Comparison of ENCODE assay signal across 1 cellular context in the genomic region with DNA sequence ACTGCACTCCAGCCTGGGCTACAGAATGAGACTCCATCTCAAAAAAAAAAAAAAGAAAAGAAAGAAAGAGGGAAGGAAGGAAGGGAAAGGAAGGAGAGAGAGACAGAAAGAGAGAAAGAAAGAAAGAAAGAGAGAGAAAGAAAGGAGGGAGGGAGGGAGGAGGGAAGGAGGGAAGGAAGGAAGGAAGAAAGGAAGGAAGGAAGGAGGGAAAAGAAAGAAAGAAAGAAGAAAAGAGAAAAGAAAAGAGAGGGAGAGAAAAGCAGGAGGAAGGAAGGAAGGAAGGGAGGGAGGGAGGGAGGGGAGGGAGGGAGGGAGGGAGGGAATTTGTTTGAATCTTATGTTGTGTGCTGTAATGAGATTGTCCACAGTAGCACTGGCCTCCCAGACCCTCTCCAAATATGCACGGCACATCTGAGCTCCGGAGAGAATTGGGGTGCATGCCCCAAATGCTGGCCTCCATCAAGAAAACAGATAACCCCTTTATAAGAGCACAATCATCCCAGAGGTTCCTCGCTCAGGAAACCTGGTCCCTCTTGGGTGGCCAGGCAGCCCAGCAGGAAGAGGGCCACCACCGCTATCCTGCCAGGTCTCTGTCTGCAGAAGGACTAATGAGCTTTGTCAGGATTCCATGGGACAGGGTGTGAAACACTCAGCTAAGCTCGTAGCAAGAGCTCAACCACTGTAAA.
TF ChIP-seq lines count a peak whose summit lies in the region.

No MANE protein-coding gene starts in this region.

TF ChIP-seq in K562, 482 proteins besides CTCF, POLR2A, EP300 and RAD21 (continued from another document and continues in another):
- TF ChIP-seq CREB3L1 (IDR thresholded peaks at IDR 0.05; ENCODE audit: borderline replicate concordance, low read depth) (no peak), RERE (CRISPR knock-in tag; IDR thresholded peaks at IDR 0.05; ENCODE audit: borderline replicate concordance) (no peak), PML (IDR thresholded peaks at IDR 0.05; ENCODE audit: low read length) (no peak), MIER1 (IDR thresholded peaks at IDR 0.05; ENCODE audit: low read depth) (peak; percentile 65; the same call in 1 of the 2 replicates), HDAC6 (IDR thresholded peaks at IDR 0.05; ENCODE audit: low read depth, low read length) (no peak), SRSF1 (IDR thresholded peaks at IDR 0.05; ENCODE audit: low read depth, low read length) (no peak), NR1H2 (CRISPR knock-in tag; IDR thresholded peaks at IDR 0.05) (no peak), PATZ1 (CRISPR knock-in tag; IDR thresholded peaks at IDR 0.05; ENCODE audit: borderline replicate concordance) (no peak), POLR2H (tag; IDR thresholded peaks at IDR 0.05; ENCODE audit: low read depth) (no peak), USF2 (CRISPR knock-in tag; IDR thresholded peaks at IDR 0.05) (no peak), MLLT1 (IDR thresholded peaks at IDR 0.05) (peak in 1 of 2 experiments; percentile 44; a peak in 1 of 4 replicates), ZNF57 (CRISPR knock-in tag; IDR thresholded peaks at IDR 0.05) (no peak), NR3C1 (CRISPR knock-in tag; IDR thresholded peaks at IDR 0.05) (no peak), ZNF175 (CRISPR knock-in tag; IDR thresholded peaks at IDR 0.05; ENCODE audit: low read depth) (no peak), SAP30 (IDR thresholded peaks at IDR 0.05; ENCODE audit: borderline replicate concordance, insufficient read depth, low read depth, low read length, poor library complexity, severe bottlenecking) (no peak), ELF2 (CRISPR knock-in tag; IDR thresholded peaks at IDR 0.05) (no peak), PHB2 (IDR thresholded peaks at IDR 0.05; ENCODE audit: low read depth) (0 out of 2 replicates have a peak, but pooled peaks have one; percentile 5), SMARCB1 (IDR thresholded peaks at IDR 0.05; ENCODE audit: insufficient read length, low read depth) (no peak), RBM22 (IDR thresholded peaks at IDR 0.05; ENCODE audit: low read depth, low read length, poor library complexity, severe bottlenecking) (no peak)
- TF ChIP-seq, protein P1, sequence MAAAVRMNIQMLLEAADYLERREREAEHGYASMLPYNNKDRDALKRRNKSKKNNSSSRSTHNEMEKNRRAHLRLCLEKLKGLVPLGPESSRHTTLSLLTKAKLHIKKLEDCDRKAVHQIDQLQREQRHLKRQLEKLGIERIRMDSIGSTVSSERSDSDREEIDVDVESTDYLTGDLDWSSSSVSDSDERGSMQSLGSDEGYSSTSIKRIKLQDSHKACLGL (CRISPR knock-in tag; IDR thresholded peaks at IDR 0.05; ENCODE audit: borderline replicate concordance, poor library complexity, severe bottlenecking), result no peak
- TF ChIP-seq, protein P2, sequence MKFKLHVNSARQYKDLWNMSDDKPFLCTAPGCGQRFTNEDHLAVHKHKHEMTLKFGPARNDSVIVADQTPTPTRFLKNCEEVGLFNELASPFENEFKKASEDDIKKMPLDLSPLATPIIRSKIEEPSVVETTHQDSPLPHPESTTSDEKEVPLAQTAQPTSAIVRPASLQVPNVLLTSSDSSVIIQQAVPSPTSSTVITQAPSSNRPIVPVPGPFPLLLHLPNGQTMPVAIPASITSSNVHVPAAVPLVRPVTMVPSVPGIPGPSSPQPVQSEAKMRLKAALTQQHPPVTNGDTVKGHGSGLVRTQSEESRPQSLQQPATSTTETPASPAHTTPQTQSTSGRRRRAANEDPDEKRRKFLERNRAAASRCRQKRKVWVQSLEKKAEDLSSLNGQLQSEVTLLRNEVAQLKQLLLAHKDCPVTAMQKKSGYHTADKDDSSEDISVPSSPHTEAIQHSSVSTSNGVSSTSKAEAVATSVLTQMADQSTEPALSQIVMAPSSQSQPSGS (CRISPR knock-in tag; IDR thresholded peaks at IDR 0.05), result no peak
- TF ChIP-seq, protein P3, sequence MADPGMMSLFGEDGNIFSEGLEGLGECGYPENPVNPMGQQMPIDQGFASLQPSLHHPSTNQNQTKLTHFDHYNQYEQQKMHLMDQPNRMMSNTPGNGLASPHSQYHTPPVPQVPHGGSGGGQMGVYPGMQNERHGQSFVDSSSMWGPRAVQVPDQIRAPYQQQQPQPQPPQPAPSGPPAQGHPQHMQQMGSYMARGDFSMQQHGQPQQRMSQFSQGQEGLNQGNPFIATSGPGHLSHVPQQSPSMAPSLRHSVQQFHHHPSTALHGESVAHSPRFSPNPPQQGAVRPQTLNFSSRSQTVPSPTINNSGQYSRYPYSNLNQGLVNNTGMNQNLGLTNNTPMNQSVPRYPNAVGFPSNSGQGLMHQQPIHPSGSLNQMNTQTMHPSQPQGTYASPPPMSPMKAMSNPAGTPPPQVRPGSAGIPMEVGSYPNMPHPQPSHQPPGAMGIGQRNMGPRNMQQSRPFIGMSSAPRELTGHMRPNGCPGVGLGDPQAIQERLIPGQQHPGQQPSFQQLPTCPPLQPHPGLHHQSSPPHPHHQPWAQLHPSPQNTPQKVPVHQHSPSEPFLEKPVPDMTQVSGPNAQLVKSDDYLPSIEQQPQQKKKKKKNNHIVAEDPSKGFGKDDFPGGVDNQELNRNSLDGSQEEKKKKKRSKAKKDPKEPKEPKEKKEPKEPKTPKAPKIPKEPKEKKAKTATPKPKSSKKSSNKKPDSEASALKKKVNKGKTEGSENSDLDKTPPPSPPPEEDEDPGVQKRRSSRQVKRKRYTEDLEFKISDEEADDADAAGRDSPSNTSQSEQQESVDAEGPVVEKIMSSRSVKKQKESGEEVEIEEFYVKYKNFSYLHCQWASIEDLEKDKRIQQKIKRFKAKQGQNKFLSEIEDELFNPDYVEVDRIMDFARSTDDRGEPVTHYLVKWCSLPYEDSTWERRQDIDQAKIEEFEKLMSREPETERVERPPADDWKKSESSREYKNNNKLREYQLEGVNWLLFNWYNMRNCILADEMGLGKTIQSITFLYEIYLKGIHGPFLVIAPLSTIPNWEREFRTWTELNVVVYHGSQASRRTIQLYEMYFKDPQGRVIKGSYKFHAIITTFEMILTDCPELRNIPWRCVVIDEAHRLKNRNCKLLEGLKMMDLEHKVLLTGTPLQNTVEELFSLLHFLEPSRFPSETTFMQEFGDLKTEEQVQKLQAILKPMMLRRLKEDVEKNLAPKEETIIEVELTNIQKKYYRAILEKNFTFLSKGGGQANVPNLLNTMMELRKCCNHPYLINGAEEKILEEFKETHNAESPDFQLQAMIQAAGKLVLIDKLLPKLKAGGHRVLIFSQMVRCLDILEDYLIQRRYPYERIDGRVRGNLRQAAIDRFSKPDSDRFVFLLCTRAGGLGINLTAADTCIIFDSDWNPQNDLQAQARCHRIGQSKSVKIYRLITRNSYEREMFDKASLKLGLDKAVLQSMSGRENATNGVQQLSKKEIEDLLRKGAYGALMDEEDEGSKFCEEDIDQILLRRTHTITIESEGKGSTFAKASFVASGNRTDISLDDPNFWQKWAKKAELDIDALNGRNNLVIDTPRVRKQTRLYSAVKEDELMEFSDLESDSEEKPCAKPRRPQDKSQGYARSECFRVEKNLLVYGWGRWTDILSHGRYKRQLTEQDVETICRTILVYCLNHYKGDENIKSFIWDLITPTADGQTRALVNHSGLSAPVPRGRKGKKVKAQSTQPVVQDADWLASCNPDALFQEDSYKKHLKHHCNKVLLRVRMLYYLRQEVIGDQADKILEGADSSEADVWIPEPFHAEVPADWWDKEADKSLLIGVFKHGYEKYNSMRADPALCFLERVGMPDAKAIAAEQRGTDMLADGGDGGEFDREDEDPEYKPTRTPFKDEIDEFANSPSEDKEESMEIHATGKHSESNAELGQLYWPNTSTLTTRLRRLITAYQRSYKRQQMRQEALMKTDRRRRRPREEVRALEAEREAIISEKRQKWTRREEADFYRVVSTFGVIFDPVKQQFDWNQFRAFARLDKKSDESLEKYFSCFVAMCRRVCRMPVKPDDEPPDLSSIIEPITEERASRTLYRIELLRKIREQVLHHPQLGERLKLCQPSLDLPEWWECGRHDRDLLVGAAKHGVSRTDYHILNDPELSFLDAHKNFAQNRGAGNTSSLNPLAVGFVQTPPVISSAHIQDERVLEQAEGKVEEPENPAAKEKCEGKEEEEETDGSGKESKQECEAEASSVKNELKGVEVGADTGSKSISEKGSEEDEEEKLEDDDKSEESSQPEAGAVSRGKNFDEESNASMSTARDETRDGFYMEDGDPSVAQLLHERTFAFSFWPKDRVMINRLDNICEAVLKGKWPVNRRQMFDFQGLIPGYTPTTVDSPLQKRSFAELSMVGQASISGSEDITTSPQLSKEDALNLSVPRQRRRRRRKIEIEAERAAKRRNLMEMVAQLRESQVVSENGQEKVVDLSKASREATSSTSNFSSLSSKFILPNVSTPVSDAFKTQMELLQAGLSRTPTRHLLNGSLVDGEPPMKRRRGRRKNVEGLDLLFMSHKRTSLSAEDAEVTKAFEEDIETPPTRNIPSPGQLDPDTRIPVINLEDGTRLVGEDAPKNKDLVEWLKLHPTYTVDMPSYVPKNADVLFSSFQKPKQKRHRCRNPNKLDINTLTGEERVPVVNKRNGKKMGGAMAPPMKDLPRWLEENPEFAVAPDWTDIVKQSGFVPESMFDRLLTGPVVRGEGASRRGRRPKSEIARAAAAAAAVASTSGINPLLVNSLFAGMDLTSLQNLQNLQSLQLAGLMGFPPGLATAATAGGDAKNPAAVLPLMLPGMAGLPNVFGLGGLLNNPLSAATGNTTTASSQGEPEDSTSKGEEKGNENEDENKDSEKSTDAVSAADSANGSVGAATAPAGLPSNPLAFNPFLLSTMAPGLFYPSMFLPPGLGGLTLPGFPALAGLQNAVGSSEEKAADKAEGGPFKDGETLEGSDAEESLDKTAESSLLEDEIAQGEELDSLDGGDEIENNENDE (IDR thresholded peaks at IDR 0.05; ENCODE audit: low read depth, low read length), result no peak
